11 cellular contexts compared by ENCODE assay signal in the genomic region with DNA sequence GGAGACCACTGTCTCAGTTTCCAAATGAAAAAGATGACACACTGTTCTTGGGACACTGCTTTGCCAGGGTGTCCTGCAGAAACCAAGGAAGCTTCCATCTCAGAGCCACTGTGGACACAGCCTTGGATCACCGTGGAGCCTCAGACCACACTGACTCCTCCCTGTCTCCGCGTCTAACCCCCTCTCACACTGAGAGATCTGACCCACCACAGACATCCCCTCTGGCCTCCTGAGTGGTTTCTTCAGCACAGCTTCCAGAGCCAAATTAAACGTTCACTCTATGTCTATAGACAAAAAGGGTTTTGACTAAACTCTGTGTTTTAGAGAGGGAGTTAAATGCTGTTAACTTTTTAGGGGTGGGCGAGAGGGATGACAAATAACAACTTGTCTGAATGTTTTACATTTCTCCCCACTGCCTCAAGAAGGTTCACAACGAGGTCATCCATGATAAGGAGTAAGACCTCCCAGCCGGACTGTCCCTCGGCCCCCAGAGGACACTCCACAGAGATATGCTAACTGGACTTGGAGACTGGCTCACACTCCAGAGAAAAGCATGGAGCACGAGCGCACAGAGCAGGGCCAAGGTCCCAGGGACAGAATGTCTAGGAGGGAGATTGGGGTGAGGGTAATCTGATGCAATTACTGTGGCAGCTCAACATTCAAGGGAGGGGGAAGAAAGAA.
A peak's percentile ranks its signal among the peaks of the same experiment; 100 is the strongest.
DNase-seq lines count a peak whose midpoint lies in the region; ATAC-seq and TF ChIP-seq lines count a peak whose summit lies in the region.
"Had no signal": no experiment of that assay in that cellular context is flagged by ENCODE, and none has a peak within 500 bp of the region (broad histone marks: within the 10 kb centered on the region; RNA-seq: fewer than 3 reads in every experiment).

No MANE protein-coding gene starts in this region.

- peaks cover 88% of the 10 kb centered on the region for H3K4me1 Mint-ChIP-seq in brain

- peak overlapping the region in 1 of 5 experiments; percentile 4 for H3K4me3 Mint-ChIP-seq in brain

- no peaks in the 10 kb centered on the region for H3K36me3 Mint-ChIP-seq in brain

- H3K9me3 Mint-ChIP-seq in brain = peaks cover 0 to 15% (median 0%) of the 10 kb centered on the region in 5 experiments

- H3K27ac Mint-ChIP-seq in brain = peak overlapping the region in 3 of 5 experiments; percentile 79 to 95 (median 86)

- no peak for TF ChIP-seq CTCF in brain (conservative IDR thresholded peaks at IDR 0.05)

- H3K4me3 ChIP-seq in skeletal muscle cell (ENCODE audit: low read depth, low read length) = no peak overlapping the region

- DNase-seq in GM03348 (ENCODE audit: low spot score) = peak; percentile 62
- peak; percentile 79 for DNase-seq in islet precursor cell
- DNase-seq in skeletal muscle cell (ENCODE audit: low read depth) = peak; percentile 75
- no peak for DNase-seq in ecto neural progenitor cell (ENCODE audit: low spot score)
- DNase-seq: activated CD4-positive, alpha-beta T cell treated with anti-CD3 and anti-CD28 coated beads, Interleukin-2, amount 50 U/mL, for 4 hours; activated naive CD4-positive, alpha-beta T cell treated with anti-CD3 and anti-CD28 coated beads, Interleukin-2, amount 50 U/mL, for 16 hours; NCI-H524 had no signal

- ATAC-seq in HG03039 (IDR thresholded peaks at IDR 0.05; ENCODE audit: unreplicated experiment) (no peak), GM19035 (IDR thresholded peaks at IDR 0.05; ENCODE audit: unreplicated experiment) (no peak), HG03108 (IDR thresholded peaks at IDR 0.05; ENCODE audit: unreplicated experiment) (no peak)

- peaks cover 3% of the 10 kb centered on the region for H3K27me3 Mint-ChIP-seq in brain
